ENCODE assay signal across 8 cellular contexts in the genomic region with DNA sequence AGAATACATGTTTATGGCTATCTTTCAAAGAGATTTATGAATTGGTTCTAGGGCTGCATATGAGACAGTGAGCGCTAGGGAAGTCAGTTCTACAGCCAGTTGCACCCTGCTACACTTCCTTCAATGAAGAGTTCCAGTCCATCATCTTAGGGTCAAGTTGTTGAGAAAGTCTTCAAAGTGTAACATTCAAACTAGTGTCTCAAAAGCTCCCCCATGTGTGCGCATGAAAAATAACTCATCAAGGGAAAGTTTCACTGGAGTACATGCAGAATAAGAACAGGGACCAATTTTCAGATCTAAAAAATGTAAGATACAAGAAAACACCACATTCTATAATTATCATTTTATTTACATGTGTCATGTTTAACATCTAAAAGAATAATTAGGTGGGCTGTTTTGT.
DNase-seq lines count a peak whose midpoint lies in the region; ATAC-seq, FAIRE-seq and TF ChIP-seq lines count a peak whose summit lies in the region.

No MANE protein-coding gene starts in this region.

- no peak for TF ChIP-seq POLR2A in GM12891 (IDR thresholded peaks at IDR 0.05; ENCODE audit: low read depth, low read length)

- ATAC-seq in omental fat pad (ENCODE audit: low FRiP score) (no peak), GM19455 (IDR thresholded peaks at IDR 0.05; ENCODE audit: unreplicated experiment) (no peak)

- peak; percentile 99 for FAIRE-seq in A204.1 (lab: Jason Lieb, UNC)
- FAIRE-seq in GM12891 (lab: Jason Lieb, UNC), result peak; percentile 82

- H3K4me3 ChIP-seq in retinal pigment epithelial cell (ENCODE audit: low read length), result no peak overlapping the region

- DNase-seq in GM12891 (ENCODE audit: insufficient read length, low spot score), result no peak
- DNase-seq in NCI-H1417 (lab: John Stamatoyannopoulos, UW), result peak in 2 of 3 experiments; percentile 20 to 27
- peak; percentile 29 to 32 for DNase-seq in dermis microvascular lymphatic vessel endothelial cell (ENCODE audit: low read depth in 2 of 2)
- no peak for DNase-seq in retinal pigment epithelial cell (ENCODE audit: low read depth)
- no peak for DNase-seq in omental fat pad (ENCODE audit: low spot score)
- no peak for DNase-seq in NCI-H2171 (lab: John Stamatoyannopoulos, UW)

- TF ChIP-seq CTCF in retinal pigment epithelial cell (conservative IDR thresholded peaks at IDR 0.05; ENCODE audit: low read depth, low read length) (peak; percentile 46), omental fat pad (IDR thresholded peaks at IDR 0.05) (no peak)

TF ChIP-seq in GM12891, 5 proteins besides CTCF, POLR2A, EP300 and RAD21:
- no peak for TF ChIP-seq POLR2AphosphoS5 (IDR thresholded peaks at IDR 0.05; ENCODE audit: low read depth, low read length)
- no peak for TF ChIP-seq PAX5 (IDR thresholded peaks at IDR 0.05; ENCODE audit: insufficient read depth, low read length, severe bottlenecking)
- TF ChIP-seq POU2F2 (IDR thresholded peaks at IDR 0.05; ENCODE audit: low read depth, low read length), result no peak
- TF ChIP-seq SPI1 (IDR thresholded peaks at IDR 0.05; ENCODE audit: low read depth, low read length), result no peak
- TF ChIP-seq TAF1 (IDR thresholded peaks at IDR 0.05; ENCODE audit: low read depth, low read length), result no peak

Comparison
In these comparisons a context has a peak if more than half of its experiments do, and no peak if none do; other contexts are left out.
1. DNase-seq: peak in NCI-H1417 (2 of 3) and dermis microvascular lymphatic vessel endothelial cell (2 of 2); none in GM12891 (single experiment), retinal pigment epithelial cell (single experiment), omental fat pad (single experiment) and NCI-H2171 (single experiment).